In genomic region chr12:109230193-109230592, GRCh38 we compare ENCODE assay signal across 17 cellular contexts.
DNase-seq lines count a peak whose midpoint lies in the region; ATAC-seq and TF ChIP-seq lines count a peak whose summit lies in the region.
"Had no signal": no experiment of that assay in that cellular context is flagged by ENCODE, and none has a peak within 500 bp of the region (broad histone marks: within the 10 kb centered on the region; RNA-seq: fewer than 3 reads in every experiment).

No MANE protein-coding gene starts in this region.

- CTCF ChIA-PET in activated naive CD4-positive, alpha-beta T cell treated with anti-CD3 and anti-CD28 coated beads for 36 hours (lab: Charles Lee): no interaction called here
- CTCF ChIA-PET in activated naive CD4-positive, alpha-beta T cell treated with anti-CD3 and anti-CD28 coated beads, Interleukin-2, amount 10 ng/mL, durations not matched to agents 7 days and 5 days (lab: Charles Lee): no interaction called here

- no peaks in the 10 kb centered on the region for H3K27me3 Mint-ChIP-seq in activated naive CD4-positive, alpha-beta T cell treated with anti-CD3 and anti-CD28 coated beads for 36 hours (ENCODE audit: low read depth)
- H3K27me3 Mint-ChIP-seq in activated naive CD4-positive, alpha-beta T cell treated with anti-CD3 and anti-CD28 coated beads, Interleukin-2, amount 10 ng/mL, durations not matched to agents 7 days and 5 days: no peaks in the 10 kb centered on the region
- H3K27me3 Mint-ChIP-seq in stimulated activated naive CD8-positive, alpha-beta T cell treated with anti-CD3 and anti-CD28 coated beads, Interleukin-15, amount 100 ng/mL, for 72 hours: no peaks in the 10 kb centered on the region
- no peaks in the 10 kb centered on the region for H3K27me3 Mint-ChIP-seq in stimulated activated memory B cell treated with anti-CD40 and anti-IgM and Interleukin-4, amounts not matched to agents 10 μg/mL and 1 μg/mL and 100 μg/mL, for 72 hours
- H3K27me3 Mint-ChIP-seq: B cell; CD4-positive, alpha-beta memory T cell had no signal

- intact Hi-C loops in activated naive CD4-positive, alpha-beta T cell treated with anti-CD3 and anti-CD28 coated beads for 36 hours (cut with micrococcal nuclease): no loop called here

- no peaks in the 10 kb centered on the region for H3K9me3 Mint-ChIP-seq in activated naive CD4-positive, alpha-beta T cell treated with anti-CD3 and anti-CD28 coated beads for 36 hours
- H3K9me3 Mint-ChIP-seq in activated naive CD4-positive, alpha-beta T cell treated with anti-CD3 and anti-CD28 coated beads, Interleukin-2, amount 10 ng/mL, durations not matched to agents 7 days and 5 days: no peaks in the 10 kb centered on the region
- H3K9me3 Mint-ChIP-seq in stimulated activated naive CD8-positive, alpha-beta T cell treated with anti-CD3 and anti-CD28 coated beads, Interleukin-15, amount 100 ng/mL, for 72 hours: no peaks in the 10 kb centered on the region
- H3K9me3 Mint-ChIP-seq in stimulated activated memory B cell treated with anti-CD40 and anti-IgM and Interleukin-4, amounts not matched to agents 10 μg/mL and 1 μg/mL and 100 μg/mL, for 72 hours: no peaks in the 10 kb centered on the region
- H3K9me3 Mint-ChIP-seq: CD4-positive, alpha-beta memory T cell had no signal

- TF ChIP-seq CTCF in omental fat pad (IDR thresholded peaks at IDR 0.05): no peak

- no peak overlapping the region for H3K4me3 Mint-ChIP-seq in activated naive CD4-positive, alpha-beta T cell treated with anti-CD3 and anti-CD28 coated beads for 36 hours
- no peak overlapping the region for H3K4me3 Mint-ChIP-seq in activated naive CD4-positive, alpha-beta T cell treated with anti-CD3 and anti-CD28 coated beads, Interleukin-2, amount 10 ng/mL, durations not matched to agents 7 days and 5 days
- H3K4me3 Mint-ChIP-seq in stimulated activated naive CD8-positive, alpha-beta T cell treated with anti-CD3 and anti-CD28 coated beads, Interleukin-15, amount 100 ng/mL, for 72 hours: no peak overlapping the region
- no peak overlapping the region for H3K4me3 Mint-ChIP-seq in stimulated activated memory B cell treated with anti-CD40 and anti-IgM and Interleukin-4, amounts not matched to agents 10 μg/mL and 1 μg/mL and 100 μg/mL, for 72 hours
- H3K4me3 Mint-ChIP-seq: B cell; CD4-positive, alpha-beta memory T cell had no signal

- DNase-seq in activated naive CD4-positive, alpha-beta T cell treated with anti-CD3 and anti-CD28 coated beads for 36 hours: no peak
- no peak for DNase-seq in activated naive CD4-positive, alpha-beta T cell treated with anti-CD3 and anti-CD28 coated beads, Interleukin-2, amount 10 ng/mL, durations not matched to agents 7 days and 5 days
- DNase-seq in stimulated activated naive CD8-positive, alpha-beta T cell treated with anti-CD3 and anti-CD28 coated beads, Interleukin-15, amount 100 ng/mL, for 72 hours: no peak
- no peak for DNase-seq in stimulated activated naive CD8-positive, alpha-beta T cell treated with anti-CD3 and anti-CD28 coated beads, Interleukin-15, Interleukin-2, amounts not matched to agents 100 U/mL and 50 U/mL, for 24 hours
- DNase-seq in omental fat pad (ENCODE audit: low spot score) (no peak), COR-L47 (lab: John Stamatoyannopoulos, UW) (no peak)
- no peak for DNase-seq in activated CD4-positive, alpha-beta T cell treated with anti-CD3 and anti-CD28 coated beads, Interleukin-2, amount 50 U/mL, for 4 hours
- DNase-seq: C1 segment of cervical spinal cord; Caco-2; CD4-positive, alpha-beta memory T cell; DMS153; DND-41; GM23248; H7 had no signal

- peak overlapping the region; percentile 24 for H3K27ac Mint-ChIP-seq in activated naive CD4-positive, alpha-beta T cell treated with anti-CD3 and anti-CD28 coated beads for 36 hours
- no peak overlapping the region for H3K27ac Mint-ChIP-seq in activated naive CD4-positive, alpha-beta T cell treated with anti-CD3 and anti-CD28 coated beads, Interleukin-2, amount 10 ng/mL, durations not matched to agents 7 days and 5 days
- H3K27ac Mint-ChIP-seq in stimulated activated naive CD8-positive, alpha-beta T cell treated with anti-CD3 and anti-CD28 coated beads, Interleukin-15, amount 100 ng/mL, for 72 hours: peak overlapping the region; percentile 19 to 76
- H3K27ac Mint-ChIP-seq in stimulated activated memory B cell treated with anti-CD40 and anti-IgM and Interleukin-4, amounts not matched to agents 10 μg/mL and 1 μg/mL and 100 μg/mL, for 72 hours: peak overlapping the region; percentile 18
- H3K27ac Mint-ChIP-seq: B cell had no signal

- no peaks in the 10 kb centered on the region for H3K4me1 Mint-ChIP-seq in activated naive CD4-positive, alpha-beta T cell treated with anti-CD3 and anti-CD28 coated beads for 36 hours (ENCODE audit: low read depth)
- H3K4me1 Mint-ChIP-seq in activated naive CD4-positive, alpha-beta T cell treated with anti-CD3 and anti-CD28 coated beads, Interleukin-2, amount 10 ng/mL, durations not matched to agents 7 days and 5 days: no peaks in the 10 kb centered on the region
- no peaks in the 10 kb centered on the region for H3K4me1 Mint-ChIP-seq in stimulated activated naive CD8-positive, alpha-beta T cell treated with anti-CD3 and anti-CD28 coated beads, Interleukin-15, amount 100 ng/mL, for 72 hours
- peaks cover 5% of the 10 kb centered on the region for H3K4me1 Mint-ChIP-seq in stimulated activated memory B cell treated with anti-CD40 and anti-IgM and Interleukin-4, amounts not matched to agents 10 μg/mL and 1 μg/mL and 100 μg/mL, for 72 hours
- H3K4me1 Mint-ChIP-seq: B cell; CD4-positive, alpha-beta memory T cell had no signal

- peaks cover 2% of the 10 kb centered on the region for H3K36me3 Mint-ChIP-seq in activated naive CD4-positive, alpha-beta T cell treated with anti-CD3 and anti-CD28 coated beads for 36 hours (ENCODE audit: low read depth)
- no peaks in the 10 kb centered on the region for H3K36me3 Mint-ChIP-seq in activated naive CD4-positive, alpha-beta T cell treated with anti-CD3 and anti-CD28 coated beads, Interleukin-2, amount 10 ng/mL, durations not matched to agents 7 days and 5 days
- peaks cover 20% of the 10 kb centered on the region for H3K36me3 Mint-ChIP-seq in stimulated activated memory B cell treated with anti-CD40 and anti-IgM and Interleukin-4, amounts not matched to agents 10 μg/mL and 1 μg/mL and 100 μg/mL, for 72 hours

- no peak for ATAC-seq in stimulated activated naive CD8-positive, alpha-beta T cell treated with anti-CD3 and anti-CD28 coated beads, Interleukin-15, amount 100 ng/mL, for 72 hours
- no peak for ATAC-seq in stimulated activated naive CD8-positive, alpha-beta T cell treated with anti-CD3 and anti-CD28 coated beads, Interleukin-15, Interleukin-2, amounts not matched to agents 100 U/mL and 50 U/mL, for 24 hours
- no peak for ATAC-seq in stimulated activated memory B cell treated with anti-CD40 and anti-IgM and Interleukin-4, amounts not matched to agents 10 μg/mL and 1 μg/mL and 100 μg/mL, for 72 hours
- no peak for ATAC-seq in omental fat pad (ENCODE audit: low FRiP score)
- ATAC-seq: HCT116 had no signal
